ENCODE assay signal across 25 cellular contexts in the genomic region with DNA sequence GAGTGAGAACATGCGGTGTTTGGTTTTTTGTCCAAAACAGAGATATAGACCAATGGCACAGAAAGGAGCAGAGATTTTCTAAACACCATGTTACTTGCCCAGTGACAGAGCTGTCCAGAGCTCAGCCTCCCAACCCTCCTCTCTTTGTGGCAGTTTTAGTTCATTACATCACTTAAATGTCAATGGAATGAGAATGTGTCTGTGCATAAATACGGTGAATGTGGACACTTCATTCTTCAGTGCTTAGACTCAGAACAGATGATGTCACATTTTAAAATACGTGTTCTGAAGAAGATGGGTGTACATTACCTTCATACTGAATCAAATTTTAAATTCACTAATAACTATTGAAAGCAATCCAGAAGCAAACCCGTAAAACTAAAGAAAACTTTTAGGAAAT.
"Had no signal": no experiment of that assay in that cellular context is flagged by ENCODE, and none has a peak within 500 bp of the region (broad histone marks: within the 10 kb centered on the region; RNA-seq: fewer than 3 reads in every experiment).

No MANE protein-coding gene starts in this region.

- DNase-seq: islet precursor cell; left ventricle myocardium inferior; mesendoderm; naive B cell; natural killer cell; nephron progenitor cell; occipital lobe; right lobe of liver; stimulated activated CD4-positive, alpha-beta T cell treated with anti-CD3 and anti-CD28 coated beads, Interleukin-1b, Interleukin-23, amount 100 ng/mL, for 48 hours; stimulated activated CD4-positive, alpha-beta T cell treated with anti-CD3 and anti-CD28 coated beads, Interleukin-2, amount 100 ng/mL, for 48 hours; stimulated activated CD4-positive, alpha-beta T cell treated with anti-CD3 and anti-CD28 coated beads, Interleukin-4, amount 100 ng/mL, for 4 hours; stimulated activated CD8-positive, alpha-beta memory T cell treated with anti-CD3 and anti-CD28 coated beads, Interleukin-4, amount 100 ng/mL, for 48 hours; stimulated activated naive CD4-positive, alpha-beta T cell treated with Interleukin-2 at 50 U/mL for 16 hours; stimulated activated naive CD8-positive, alpha-beta T cell treated with anti-CD3 and anti-CD28 coated beads, Interleukin-15, amount 100 ng/mL, for 72 hours; substantia nigra; upper lobe of left lung had no signal

- H3K9me3 ChIP-seq: left ventricle myocardium inferior, neutrophil, right atrium auricular region, right lobe of liver, tibial nerve, upper lobe of left lung had no signal

- H3K9me3 Mint-ChIP-seq: mesothelial cell of epicardium; natural killer cell; nephron progenitor cell; neural progenitor cell; stimulated activated memory B cell treated with anti-CD40 and anti-IgM and Interleukin-4, amounts not matched to agents 10 μg/mL and 1 μg/mL and 100 μg/mL, for 72 hours; stimulated activated naive CD8-positive, alpha-beta T cell treated with anti-CD3 and anti-CD28 coated beads, Interleukin-15, amount 100 ng/mL, for 72 hours had no signal

- H3K27me3 Mint-ChIP-seq: naive B cell; stimulated activated memory B cell treated with anti-CD40 and anti-IgM and Interleukin-4, amounts not matched to agents 10 μg/mL and 1 μg/mL and 100 μg/mL, for 72 hours; stimulated activated naive CD8-positive, alpha-beta T cell treated with anti-CD3 and anti-CD28 coated beads, Interleukin-15, amount 100 ng/mL, for 72 hours had no signal

- H3K27ac ChIP-seq: left ventricle myocardium inferior, neural progenitor cell, neutrophil, parathyroid adenoma, right atrium auricular region, right lobe of liver, tibial nerve, upper lobe of left lung had no signal

- H3K4me1 Mint-ChIP-seq: naive B cell; natural killer cell; nephron progenitor cell; neural progenitor cell; stimulated activated memory B cell treated with anti-CD40 and anti-IgM and Interleukin-4, amounts not matched to agents 10 μg/mL and 1 μg/mL and 100 μg/mL, for 72 hours; stimulated activated naive CD8-positive, alpha-beta T cell treated with anti-CD3 and anti-CD28 coated beads, Interleukin-15, amount 100 ng/mL, for 72 hours had no signal

- H3K36me3 ChIP-seq: left ventricle myocardium inferior, neural progenitor cell, neutrophil, right atrium auricular region, right lobe of liver, tibial nerve, upper lobe of left lung had no signal

- H3K27ac Mint-ChIP-seq: mesothelial cell of epicardium; naive B cell; natural killer cell; nephron progenitor cell; neural progenitor cell; stimulated activated memory B cell treated with anti-CD40 and anti-IgM and Interleukin-4, amounts not matched to agents 10 μg/mL and 1 μg/mL and 100 μg/mL, for 72 hours; stimulated activated naive CD8-positive, alpha-beta T cell treated with anti-CD3 and anti-CD28 coated beads, Interleukin-15, amount 100 ng/mL, for 72 hours had no signal

- H3K4me1 ChIP-seq: left ventricle myocardium inferior, neural progenitor cell, parathyroid adenoma, right atrium auricular region, right lobe of liver, tibial nerve, upper lobe of left lung had no signal

- H3K4me3 ChIP-seq: left ventricle myocardium inferior, lung, neural progenitor cell, right atrium auricular region, right lobe of liver, smooth muscle cell, tibial nerve, upper lobe of left lung had no signal

- H3K27me3 ChIP-seq: neural progenitor cell, neutrophil, right atrium auricular region, right lobe of liver, tibial nerve, upper lobe of left lung had no signal

- H3K4me3 Mint-ChIP-seq: mesothelial cell of epicardium; naive B cell; natural killer cell; nephron progenitor cell; neural progenitor cell; stimulated activated memory B cell treated with anti-CD40 and anti-IgM and Interleukin-4, amounts not matched to agents 10 μg/mL and 1 μg/mL and 100 μg/mL, for 72 hours; stimulated activated naive CD8-positive, alpha-beta T cell treated with anti-CD3 and anti-CD28 coated beads, Interleukin-15, amount 100 ng/mL, for 72 hours had no signal

- ATAC-seq: natural killer cell; stimulated activated memory B cell treated with anti-CD40 and anti-IgM and Interleukin-4, amounts not matched to agents 10 μg/mL and 1 μg/mL and 100 μg/mL, for 72 hours; stimulated activated naive CD8-positive, alpha-beta T cell treated with anti-CD3 and anti-CD28 coated beads, Interleukin-15, amount 100 ng/mL, for 72 hours had no signal

- H3K36me3 Mint-ChIP-seq: mesothelial cell of epicardium; naive B cell; natural killer cell; neural progenitor cell; stimulated activated memory B cell treated with anti-CD40 and anti-IgM and Interleukin-4, amounts not matched to agents 10 μg/mL and 1 μg/mL and 100 μg/mL, for 72 hours had no signal
